8 cellular contexts compared by ENCODE assay signal in the genomic region with DNA sequence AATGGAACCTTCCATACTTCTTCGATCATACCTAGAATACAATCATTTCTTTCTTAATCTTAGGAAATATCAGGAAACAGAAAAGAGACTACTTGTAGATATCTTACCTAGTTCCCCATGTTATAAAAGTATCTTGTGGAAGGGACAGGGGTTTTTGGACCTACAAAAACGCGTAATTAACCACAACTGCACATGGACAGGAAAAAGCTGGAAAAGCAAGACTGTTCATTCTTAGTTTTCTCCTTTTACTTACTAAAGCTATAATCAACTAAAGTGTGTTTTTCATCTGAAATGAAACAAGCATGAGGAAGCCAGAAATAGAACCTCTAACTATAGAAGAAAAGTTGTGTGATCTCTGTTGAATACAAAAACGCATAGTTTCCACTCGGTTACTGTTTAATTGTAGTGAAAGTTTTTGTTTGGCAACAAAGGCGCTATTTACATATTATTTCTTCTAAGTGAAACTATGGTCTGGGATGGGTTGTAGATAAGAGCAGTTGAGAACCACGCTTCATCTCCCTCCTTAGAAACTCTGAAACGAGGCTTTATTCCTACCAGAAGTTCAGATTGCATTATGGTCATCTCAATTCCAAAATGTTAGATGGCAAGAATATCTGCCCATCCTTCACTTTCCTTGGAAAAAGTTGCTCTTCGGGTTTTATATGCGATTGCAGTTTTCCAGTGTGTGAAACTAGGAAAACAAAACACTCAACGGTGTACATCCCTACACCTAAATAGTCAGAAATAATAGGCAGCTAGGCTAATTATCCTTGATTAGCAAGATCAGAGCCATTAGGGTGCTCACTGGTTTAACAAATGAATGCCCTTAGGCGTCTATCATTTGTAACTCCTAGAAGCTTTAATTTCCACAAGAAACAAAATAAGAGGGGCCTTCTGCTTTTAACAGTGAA. TPM values are rescaled to one million over a fixed set of nuclear protein-coding genes. Genes with fewer than 3 reads are reported as not detected.
DNase-seq lines count a peak whose midpoint lies in the region; ATAC-seq and TF ChIP-seq lines count a peak whose summit lies in the region.

No MANE protein-coding gene starts in this region.

- intact Hi-C loops in adrenal gland (cut with DNase I) = no loop called here

- H3K36me3 Mint-ChIP-seq in neural crest cell (ENCODE audit: low read depth) = peaks cover 6% of the 10 kb centered on the region

- peak overlapping the region; percentile 70 for H3K4me3 ChIP-seq in GM06990 (replicated peaks; ENCODE audit: low read depth, low read length)
- H3K4me3 ChIP-seq in Loucy (ENCODE audit: low read length, poor library complexity, severe bottlenecking) = peak overlapping the region; percentile 93
- peak overlapping the region in 2 of 4 donors; percentile 40 to 72 for H3K4me3 ChIP-seq in adrenal gland

- WGBS in adrenal gland, 4 donors = 32 to 47% (median 46%) methylated on average over 12 of the region's 12 CpGs

- H3K9me2 ChIP-seq in Loucy (replicated peaks; ENCODE audit: low read depth, low read length) = no peaks in the 10 kb centered on the region

- H3K4me2 ChIP-seq in Loucy (ENCODE audit: low read depth, low read length, poor library complexity, severe bottlenecking) = peak overlapping the region; percentile 78

- H3K9me3 ChIP-seq in Loucy (ENCODE audit: insufficient read depth, low read depth, low read length) (no peaks in the 10 kb centered on the region), adrenal gland (replicated peaks in 1 of 3) (no peaks in the 10 kb centered on the region)

- no peak for DNase-seq in GM06990 (ENCODE audit: extremely low read depth, insufficient read length)
- peak; percentile 39 for DNase-seq in dermis blood vessel endothelial cell
- no peak for DNase-seq in neural crest cell (ENCODE audit: low read depth, low spot score)
- no peak for DNase-seq in NCI-H2196 (lab: John Stamatoyannopoulos, UW; ENCODE audit: unreplicated experiment)
- DNase-seq in adrenal gland = no peak
- DNase-seq in activated CD8-positive, alpha-beta memory T cell treated with anti-CD3 and anti-CD28 coated beads for 24 hours = no peak

- peaks cover 63% of the 10 kb centered on the region for H3K4me1 Mint-ChIP-seq in neural crest cell

- TF ChIP-seq POLR2A in adrenal gland (IDR thresholded peaks at IDR 0.05) = no peak

- no peaks in the 10 kb centered on the region; the same call in 1 of the 2 replicates for H3F3A ChIP-seq in Loucy (ENCODE audit: low read depth)

- peak overlapping the region; percentile 98 for H3K4me3 Mint-ChIP-seq in neural crest cell

- TF ChIP-seq CTCF in GM06990 (IDR thresholded peaks at IDR 0.05; ENCODE audit: insufficient read depth, low read length, poor library complexity, severe bottlenecking) (no peak), Loucy (conservative IDR thresholded peaks at IDR 0.05; ENCODE audit: low read length) (no peak), neural crest cell (conservative IDR thresholded peaks at IDR 0.05) (no peak), adrenal gland (IDR thresholded peaks at IDR 0.05) (no peak)

- no peak for ATAC-seq in GM21528 (IDR thresholded peaks at IDR 0.05; ENCODE audit: low FRiP score, unreplicated experiment)

- H3K9me3 Mint-ChIP-seq in neural crest cell = no peaks in the 10 kb centered on the region

- H3K4me1 ChIP-seq in Loucy (ENCODE audit: insufficient read depth, low read length, poor library complexity, severe bottlenecking) (peaks cover 45% of the 10 kb centered on the region), adrenal gland (replicated peaks in 1 of 2) (peaks cover 0 to 15% of the 10 kb centered on the region in 2 donors)

- peaks cover 26% of the 10 kb centered on the region for H4K20me1 ChIP-seq in Loucy (ENCODE audit: insufficient read depth, low read length, poor library complexity, severe bottlenecking)

- peak overlapping the region in 2 of 5 donors; percentile 38 to 71 for H3K27ac ChIP-seq in adrenal gland

- H3K9ac ChIP-seq in Loucy (ENCODE audit: low read depth, low read length, poor library complexity, severe bottlenecking) = peak overlapping the region; percentile 97

- peak overlapping the region; percentile 97 for H2AFZ ChIP-seq in Loucy (ENCODE audit: low read length)

- H3K27ac Mint-ChIP-seq in neural crest cell (ENCODE audit: unreplicated experiment) = peak overlapping the region; percentile 100

- H3K36me3 ChIP-seq in GM06990 (ENCODE audit: control insufficient read depth, insufficient read depth, low read length) (no peaks in the 10 kb centered on the region), Loucy (ENCODE audit: insufficient read depth, low read length) (no peaks in the 10 kb centered on the region), adrenal gland (replicated peaks in 1 of 2) (no peaks in the 10 kb centered on the region)

- peaks cover 60% of the 10 kb centered on the region for H3K79me2 ChIP-seq in Loucy (ENCODE audit: insufficient read depth, low read length)

- H3K27me3 ChIP-seq in GM06990 (replicated peaks; ENCODE audit: control insufficient read depth, insufficient read depth, low read length) (no peaks in the 10 kb centered on the region), Loucy (ENCODE audit: insufficient read depth, low read length, poor library complexity, severe bottlenecking) (no peaks in the 10 kb centered on the region), adrenal gland (no peaks in the 10 kb centered on the region)

- no peaks in the 10 kb centered on the region for H3K27me3 Mint-ChIP-seq in neural crest cell (ENCODE audit: low read depth)

RNA-seq across cellular contexts. Expression of gene BCAT1, which starts 1.1 kb away (rescaled TPM):
- 103 and 166 TPM in 2 replicates for total RNA-seq in dermis blood vessel endothelial cell
- total RNA-seq in neural crest cell = 199 TPM in 2 replicates
- total RNA-seq in adrenal gland = 10 to 100 TPM in 7 of 8 donors, 1 to 10 TPM in 1; 9.4 to 41.5 (median 23.6) TPM
- 1 to 10 TPM; 2.1 to 7.9 (median 6.2) TPM for polyA plus RNA-seq in adrenal gland
